Comparison of ENCODE assay signal across 11 cellular contexts in genomic region chr13:80436571-80437169, GRCh38.
DNase-seq lines count a peak whose midpoint lies in the region; ATAC-seq, FAIRE-seq and TF ChIP-seq lines count a peak whose summit lies in the region.
"Had no signal": no experiment of that assay in that cellular context is flagged by ENCODE, and none has a peak within 500 bp of the region (broad histone marks: within the 10 kb centered on the region; RNA-seq: fewer than 3 reads in every experiment).

No MANE protein-coding gene starts in this region.

- H3K9me2 ChIP-seq in Loucy (replicated peaks; ENCODE audit: low read depth, low read length) = no peaks in the 10 kb centered on the region

- no peak overlapping the region for H3K9ac ChIP-seq in Loucy (ENCODE audit: low read depth, low read length, poor library complexity, severe bottlenecking)

- H3K4me1 ChIP-seq in Loucy (ENCODE audit: insufficient read depth, low read length, poor library complexity, severe bottlenecking) (peaks cover 18% of the 10 kb centered on the region), thoracic aorta (ENCODE audit: control insufficient read depth in 1 of 2, low read depth in 2 of 2) (peaks cover 11 to 13% of the 10 kb centered on the region in 2 donors), Peyer's patch (no peaks in the 10 kb centered on the region)
- H3K4me1 ChIP-seq: SJSA1 had no signal

- H3K4me3 ChIP-seq in Loucy (ENCODE audit: low read length, poor library complexity, severe bottlenecking) (no peak overlapping the region), coronary artery (peak overlapping the region; percentile 25), thoracic aorta (peak overlapping the region; percentile 28), brain microvascular endothelial cell (ENCODE audit: low read depth, low read length) (no peak overlapping the region), Peyer's patch (no peak overlapping the region)
- H3K4me3 ChIP-seq: SJSA1 had no signal

- ATAC-seq in thoracic aorta (ENCODE audit: insufficient number of reproducible peaks, low FRiP score, low read depth) = no peak

- H3F3A ChIP-seq in Loucy (ENCODE audit: low read depth) = no peaks in the 10 kb centered on the region

- H3K9me3 ChIP-seq in Loucy (ENCODE audit: insufficient read depth, low read depth, low read length) (no peaks in the 10 kb centered on the region), thoracic aorta (no peaks in the 10 kb centered on the region), Peyer's patch (no peaks in the 10 kb centered on the region)
- H3K9me3 ChIP-seq: SJSA1 had no signal

- H2AFZ ChIP-seq in Loucy (ENCODE audit: low read length) = peak overlapping the region; percentile 72; the same call in 1 of the 2 replicates

- H3K36me3 ChIP-seq in Loucy (ENCODE audit: insufficient read depth, low read length) (no peaks in the 10 kb centered on the region), thoracic aorta (no peaks in the 10 kb centered on the region), brain microvascular endothelial cell (replicated peaks) (no peaks in the 10 kb centered on the region), Peyer's patch (no peaks in the 10 kb centered on the region)
- H3K36me3 ChIP-seq: SJSA1 had no signal

- in situ Hi-C loops in brain microvascular endothelial cell (cut with HindIII; ENCODE audit: low pct_ligation_motif_present, low sequenced_read_pairs) = no loop called here

- H4K20me1 ChIP-seq in Loucy (ENCODE audit: insufficient read depth, low read length, poor library complexity, severe bottlenecking) = no peaks in the 10 kb centered on the region

- H3K27me3 ChIP-seq in Loucy (ENCODE audit: insufficient read depth, low read length, poor library complexity, severe bottlenecking) (no peaks in the 10 kb centered on the region), thoracic aorta (replicated peaks; ENCODE audit: insufficient read depth) (no peaks in the 10 kb centered on the region), brain microvascular endothelial cell (replicated peaks) (no peaks in the 10 kb centered on the region), Peyer's patch (no peaks in the 10 kb centered on the region)
- H3K27me3 ChIP-seq: SJSA1 had no signal

- no peak for TF ChIP-seq POLR2A in Peyer's patch (IDR thresholded peaks at IDR 0.05)
- TF ChIP-seq POLR2A in H54 (IDR thresholded peaks at IDR 0.05; ENCODE audit: low read depth, low read length) = no peak

- H3K27ac ChIP-seq in coronary artery (peak overlapping the region in 1 of 2 donors; percentile 28), thoracic aorta (peak overlapping the region in 1 of 2 donors; percentile 13), brain microvascular endothelial cell (no peak overlapping the region), Peyer's patch (peak overlapping the region in 2 of 4 donors; percentile 49 to 52)
- H3K27ac ChIP-seq: SJSA1 had no signal

- DNase-seq in coronary artery (ENCODE audit: low spot score) (no peak), medulla oblongata (ENCODE audit: extremely low spot score) (peak; percentile 26), thoracic aorta (ENCODE audit: low spot score) (no peak), brain microvascular endothelial cell (no peak), Peyer's patch (no peak), H54 (ENCODE audit: insufficient read length, low spot score) (no peak)
- DNase-seq: amygdala, NCI-H1436, NCI-H748 treated with DMSO at 0.1 percent for 48 hours had no signal

- no peak for TF ChIP-seq CTCF in Loucy (conservative IDR thresholded peaks at IDR 0.05; ENCODE audit: low read length)
- no peak for TF ChIP-seq CTCF in coronary artery (IDR thresholded peaks at IDR 0.05)
- no peak for TF ChIP-seq CTCF in thoracic aorta (IDR thresholded peaks at IDR 0.05)
- TF ChIP-seq CTCF in brain microvascular endothelial cell (IDR thresholded peaks at IDR 0.05; ENCODE audit: low read depth, low read length, missing control alignments) = no peak
- TF ChIP-seq CTCF in Peyer's patch (IDR thresholded peaks at IDR 0.05) = no peak

- H3K4me2 ChIP-seq in Loucy (ENCODE audit: low read depth, low read length, poor library complexity, severe bottlenecking) = peak overlapping the region; percentile 32

- FAIRE-seq in H54 (lab: Jason Lieb, UNC) = no peak

- H3K79me2 ChIP-seq in Loucy (ENCODE audit: insufficient read depth, low read length) = no peaks in the 10 kb centered on the region

Comparison
In these comparisons a context has a peak if more than half of its experiments do, and no peak if none do; other contexts are left out.
1. H3K4me3 ChIP-seq: peak in coronary artery (single experiment) and thoracic aorta (single experiment); none in Loucy (single experiment), brain microvascular endothelial cell (single experiment) and Peyer's patch (0 of 4).